In genomic region chr9:93118863-93119702, GRCh38 we compare ENCODE assay signal across 9 cellular contexts. TPM values are rescaled to one million over a fixed set of nuclear protein-coding genes. Genes with fewer than 3 reads are reported as not detected.
DNase-seq lines count a peak whose midpoint lies in the region; ATAC-seq, FAIRE-seq and TF ChIP-seq lines count a peak whose summit lies in the region.
"Had no signal": no experiment of that assay in that cellular context is flagged by ENCODE, and none has a peak within 500 bp of the region (broad histone marks: within the 10 kb centered on the region; RNA-seq: fewer than 3 reads in every experiment).

No MANE protein-coding gene starts in this region.

- H3K4me2 ChIP-seq in A549 (peak overlapping the region; percentile 68), fibroblast of lung (ENCODE audit: extremely low read depth, insufficient read depth, low read length) (no peak overlapping the region)

- H2AFZ ChIP-seq in fibroblast of lung (ENCODE audit: low read length): no peak overlapping the region

- H3K36me3 ChIP-seq in fibroblast of lung (ENCODE audit: control insufficient read depth, insufficient read depth, low read length): peaks cover 4% of the 10 kb centered on the region

- CTCF ChIA-PET in A549 (lab: Yijun Ruan, JAX) (interaction anchor here (0.6 to 8.0 kb wide), 17 partner anchors 11 to 447 kb away, joined by 3 to 109 read pairs (median 4); partner anchors contain the start of gene NINJ1), RWPE1 (lab: Yijun Ruan, JAX) (interaction anchor here (0.5 to 2.7 kb wide), 14 partner anchors 8 to 576 kb away, joined by 3 to 18 read pairs (median 3); partner anchors contain the start of gene NINJ1)

- TF ChIP-seq CTCF in A549 (IDR thresholded peaks at IDR 0.05): no peak
- TF ChIP-seq CTCF in RWPE1 (conservative IDR thresholded peaks at IDR 0.05; ENCODE audit: low read depth): no peak
- TF ChIP-seq CTCF in fibroblast of lung (conservative IDR thresholded peaks at IDR 0.05 in 1 of 2, IDR thresholded peaks at IDR 0.05 in 1 of 2; ENCODE audit: low read depth in 1 of 2, low read length in 2 of 2): no peak
- TF ChIP-seq CTCF in omental fat pad (IDR thresholded peaks at IDR 0.05): no peak

- no peaks in the 10 kb centered on the region for H3K27me3 ChIP-seq in fibroblast of lung (ENCODE audit: control insufficient read depth, insufficient read depth, low read length)

- no peak for FAIRE-seq in A549 (lab: Jason Lieb, UNC)

- H3K9ac ChIP-seq in fibroblast of lung (ENCODE audit: insufficient read depth, low read length): no peak overlapping the region

- H3K4me3 ChIP-seq in A549 (no peak overlapping the region), fibroblast of lung (replicated peaks in 1 of 4; ENCODE audit: control extremely low read depth in 1 of 4, insufficient read depth in 1 of 4, low read depth in 3 of 4, low read length in 4 of 4) (no peak overlapping the region)

- H3K79me2 ChIP-seq in fibroblast of lung (ENCODE audit: control insufficient read depth, insufficient read depth, low read length): no peaks in the 10 kb centered on the region

- POLR2A ChIA-PET in A549 (lab: Yijun Ruan, JAX) (interaction anchor here (0.6 to 1.8 kb wide), 4 partner anchors 10 to 23 kb away, joined by 3 to 35 read pairs (median 8); partner anchors contain the start of genes CARD19 and NINJ1), RWPE1 (lab: Yijun Ruan, JAX; ENCODE audit: low non-redundant PET) (interaction anchor here (1.2 to 1.5 kb wide), 2 partner anchors 15 to 21 kb away, joined by 3 to 4 read pairs; partner anchors contain the start of gene NINJ1)

- WGBS in A549 (ENCODE audit: missing lambda C conversion rate): 90% methylated on average over 12 of the region's 12 CpGs

- no peaks in the 10 kb centered on the region for H4K20me1 ChIP-seq in fibroblast of lung (ENCODE audit: control insufficient read depth, extremely low read depth, insufficient read depth, low read length)

- H3K9me3 ChIP-seq in A549 (no peaks in the 10 kb centered on the region), fibroblast of lung (ENCODE audit: control insufficient read depth, insufficient read depth, low read depth, low read length) (no peaks in the 10 kb centered on the region)

- TF ChIP-seq RAD21 in A549 (conservative IDR thresholded peaks at IDR 0.05 in 1 of 2, IDR thresholded peaks at IDR 0.05 in 1 of 2): no peak

- H3K4me1 ChIP-seq in A549 (peaks cover 41% of the 10 kb centered on the region), fibroblast of lung (ENCODE audit: control insufficient read depth, extremely low read depth, insufficient read depth, low read length) (peaks cover 8% of the 10 kb centered on the region)

- H3K27ac ChIP-seq in A549 (peak overlapping the region; percentile 85 to 95), RWPE1 (peak overlapping the region; percentile 87), fibroblast of lung (ENCODE audit: insufficient read depth, low read length) (peak overlapping the region; percentile 42)

- no peak for TF ChIP-seq EP300 in A549 (IDR thresholded peaks at IDR 0.05)

- TF ChIP-seq POLR2A in A549 (IDR thresholded peaks at IDR 0.05; ENCODE audit: low read length): no peak

- peak in 1 of 2 experiments; percentile 2; a peak in 1 of 6 replicates for ATAC-seq in A549
- ATAC-seq in omental fat pad (ENCODE audit: low FRiP score): no peak

- DNase-seq in A549 (ENCODE audit: low read depth in 1 of 2, low spot score in 1 of 2) (no peak), RWPE1 (ENCODE audit: low spot score) (no peak), fibroblast of lung (ENCODE audit: low read depth in 2 of 2) (no peak), omental fat pad (ENCODE audit: low spot score) (peak; percentile 22), NCI-H1105 (lab: John Stamatoyannopoulos, UW) (no peak), ecto neural progenitor cell (ENCODE audit: low spot score) (no peak), amygdala (lab: John Stamatoyannopoulos, UW) (no peak)
- no peak for DNase-seq in activated CD4-positive, alpha-beta T cell treated with anti-CD3 and anti-CD28 coated beads, Interleukin-2, amount 50 U/mL, for 4 hours
- DNase-seq: retina had no signal

TF ChIP-seq in A549, 52 proteins besides CTCF, POLR2A, EP300 and RAD21:
- no peak for TF ChIP-seq EHF (CRISPR knock-in tag; IDR thresholded peaks at IDR 0.05)
- no peak for TF ChIP-seq KDM5A (IDR thresholded peaks at IDR 0.05)
- TF ChIP-seq MAZ (IDR thresholded peaks at IDR 0.05; ENCODE audit: borderline replicate concordance, low read depth, low read length): no peak
- no peak for TF ChIP-seq CHD2 (IDR thresholded peaks at IDR 0.05; ENCODE audit: low read length, partially characterized antibody)
- no peak for TF ChIP-seq ESRRA (IDR thresholded peaks at IDR 0.05; ENCODE audit: borderline replicate concordance, low read length)
- TF ChIP-seq FOSB (CRISPR knock-in tag; IDR thresholded peaks at IDR 0.05): no peak
- no peak for TF ChIP-seq JUN (IDR thresholded peaks at IDR 0.05)
- TF ChIP-seq HEYL (CRISPR knock-in tag; IDR thresholded peaks at IDR 0.05): no peak
- TF ChIP-seq RCOR1 (IDR thresholded peaks at IDR 0.05; ENCODE audit: low read depth, low read length): no peak
- TF ChIP-seq ELK1 (IDR thresholded peaks at IDR 0.05; ENCODE audit: low read depth, low read length): no peak

RNA-seq across cellular contexts. Expression of gene NINJ1, which starts 15.0 kb away (rescaled TPM):
- 27.0 and 37.9 TPM in 2 replicates for polyA plus RNA-seq in A549 (2011; rRNA removed)
- polyA plus RNA-seq in A549 (2012; cell fraction: cytosol; rRNA removed): 54.7 and 84.0 TPM in 2 replicates
- polyA plus RNA-seq in A549 (2012; cell fraction: nucleus; rRNA removed): 42.3 and 55.7 TPM in 2 replicates
- 60.4 to 69.6 TPM (median 62.0 TPM) in 3 replicates for polyA plus RNA-seq in A549 (2017; fragmentation: RNase III; extraction: RNeasy Plus Mini Kit Qiagen cat#74134 plus additional on column Dnase treatment)
- 16.0 and 23.0 TPM in 2 replicates for polyA minus RNA-seq in A549 (2011; rRNA and poly(A)+ RNA removed)
- 56.2 and 59.9 TPM in 2 replicates for total RNA-seq in fibroblast of lung
- polyA plus RNA-seq in fibroblast of lung: 7.2 and 19.5 TPM in 2 replicates
- polyA plus RNA-seq in fibroblast of lung (2012): 20.6 and 58.0 TPM in 2 replicates
- 32.1 and 73.7 TPM in 2 replicates for polyA minus RNA-seq in fibroblast of lung (ENCODE audit: low replicate concordance)
- 100 to 1,000 TPM in 2 of 4 donors, 10 to 100 TPM in 2; 63.3 to 137 (median 104) TPM for total RNA-seq in omental fat pad

RNA-seq across cellular contexts. Expression of gene CARD19, which starts 23.1 kb away (rescaled TPM):
- polyA plus RNA-seq in A549 (2011; rRNA removed) (27.6 and 36.0 TPM in 2 replicates), A549 (2017; fragmentation: RNase III; extraction: RNeasy Plus Mini Kit Qiagen cat#74134 plus additional on column Dnase treatment) (30.3 to 34.5 TPM (median 33.2 TPM) in 3 replicates), fibroblast of lung (30.2 and 40.0 TPM in 2 replicates)
- 108 and 125 TPM in 2 replicates for polyA plus RNA-seq in A549 (2012; cell fraction: cytosol; rRNA removed)
- polyA plus RNA-seq in A549 (2012; cell fraction: nucleus; rRNA removed): 124 and 150 TPM in 2 replicates
- 20.2 and 23.0 TPM in 2 replicates for polyA minus RNA-seq in A549 (2011; rRNA and poly(A)+ RNA removed)
- total RNA-seq in fibroblast of lung (72.7 and 91.0 TPM in 2 replicates), omental fat pad (10 to 100 TPM; 45.7 to 76.5 (median 57.9) TPM)
- polyA plus RNA-seq in fibroblast of lung (2012): 48.2 and 72.7 TPM in 2 replicates
- polyA minus RNA-seq in fibroblast of lung (ENCODE audit: low replicate concordance): 47.2 and 92.9 TPM in 2 replicates
